ENCODE assay signal across 27 cellular contexts in the genomic region with DNA sequence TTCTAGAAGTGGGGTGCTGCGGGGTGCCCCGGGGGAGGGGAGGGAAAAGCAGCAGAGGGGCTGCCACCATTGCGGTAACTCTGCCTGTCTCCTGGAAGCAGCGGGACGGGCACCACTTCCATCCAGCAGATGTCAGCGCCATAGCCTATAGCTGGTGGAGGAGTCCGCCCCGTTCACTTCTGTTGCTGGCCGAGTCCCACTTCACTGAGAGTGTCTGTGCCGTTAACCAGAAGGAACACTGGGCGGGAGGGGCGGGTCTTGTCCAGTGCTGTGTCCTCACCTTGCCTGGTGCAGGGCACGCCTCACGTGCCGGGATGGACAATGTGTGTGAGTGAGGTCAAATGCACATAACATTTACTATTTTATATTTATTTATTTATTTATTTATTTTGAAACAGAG. TPM values are rescaled to one million over a fixed set of nuclear protein-coding genes. Genes with fewer than 3 reads are reported as not detected.
DNase-seq lines count a peak whose midpoint lies in the region; ATAC-seq and TF ChIP-seq lines count a peak whose summit lies in the region.
"Had no signal": no experiment of that assay in that cellular context is flagged by ENCODE, and none has a peak within 500 bp of the region (broad histone marks: within the 10 kb centered on the region; RNA-seq: fewer than 3 reads in every experiment).

No MANE protein-coding gene starts in this region.

- no peak overlapping the region for H3K4me3 ChIP-seq in upper lobe of right lung
- H3K4me3 ChIP-seq: MG63, Peyer's patch, skin epidermis had no signal

- no peak overlapping the region for H3K27ac ChIP-seq in upper lobe of right lung
- H3K27ac ChIP-seq: Peyer's patch, skin epidermis had no signal

- TF ChIP-seq CTCF in upper lobe of right lung (IDR thresholded peaks at IDR 0.05): no peak

- ATAC-seq in SK-N-SH treated with all-trans-retinoic acid at 6 μM for 48 hours (peak; percentile 36; the same call in 1 of the 3 replicates), upper lobe of right lung (no peak), sciatic nerve (no peak)
- ATAC-seq: CD8-positive, alpha-beta T cell had no signal

- H3K9me3 ChIP-seq in upper lobe of right lung: no peaks in the 10 kb centered on the region
- H3K9me3 ChIP-seq: MG63, Peyer's patch had no signal

- intact Hi-C loops in upper lobe of right lung (cut with DNase I): no loop called here
- intact Hi-C loops in sciatic nerve (cut with DNase I): loop anchor here (2.0 kb wide), 1 partner anchor 51 kb away; no protein-coding TSS in a partner anchor

- no peaks in the 10 kb centered on the region for H3K27me3 ChIP-seq in upper lobe of right lung
- H3K27me3 ChIP-seq: MG63, Peyer's patch had no signal

- H3K36me3 ChIP-seq in upper lobe of right lung: no peaks in the 10 kb centered on the region
- H3K36me3 ChIP-seq: MG63, Peyer's patch had no signal

- no peaks in the 10 kb centered on the region for H3K4me1 ChIP-seq in upper lobe of right lung
- H3K4me1 ChIP-seq: Peyer's patch had no signal

- DNase-seq in activated effector memory CD4-positive, alpha-beta T cell treated with anti-CD3 and anti-CD28 coated beads, Interleukin-2, amount 50 U/mL, for 16 hours: peak; percentile 53
- DNase-seq in activated effector memory CD4-positive, alpha-beta T cell treated with Interleukin-2 at 50 U/mL for 16 hours: no peak
- DNase-seq in islet precursor cell (peak; percentile 62), upper lobe of right lung (peak; percentile 38), sciatic nerve (ENCODE audit: low spot score) (no peak), NCI-H1694 treated with DMSO at 0.1 percent for 48 hours (lab: John Stamatoyannopoulos, UW) (no peak), NK-92 (lab: John Stamatoyannopoulos, UW; ENCODE audit: unreplicated experiment) (no peak)
- DNase-seq: activated CD4-positive, alpha-beta T cell treated with anti-CD3 and anti-CD28 coated beads for 48 hours; activated CD8-positive, alpha-beta memory T cell treated with anti-CD3 and anti-CD28 coated beads for 24 hours; activated gamma-delta T cell treated with Interleukin-2 at 50 U/mL for 16 hours; activated T-cell treated with anti-CD3 and anti-CD28 coated beads for 4 hours; CD8-positive, alpha-beta T cell; central memory CD4-positive, alpha-beta T cell; foreskin melanocyte; GOT3; KBM-7; MG63; NCI-H2029; NCI-H226; NCI-H69; nephron progenitor cell; SHP77 treated with DMSO at 0.1 percent for 48 hours; stimulated activated naive CD4-positive, alpha-beta T cell treated with Interleukin-2 at 50 U/mL for 16 hours; SW 1271 had no signal

TF ChIP-seq in SK-N-SH treated with all-trans-retinoic acid at 6 μM for 48 hours, 23 proteins besides CTCF, POLR2A, EP300 and RAD21:
- TF ChIP-seq, protein P1, sequence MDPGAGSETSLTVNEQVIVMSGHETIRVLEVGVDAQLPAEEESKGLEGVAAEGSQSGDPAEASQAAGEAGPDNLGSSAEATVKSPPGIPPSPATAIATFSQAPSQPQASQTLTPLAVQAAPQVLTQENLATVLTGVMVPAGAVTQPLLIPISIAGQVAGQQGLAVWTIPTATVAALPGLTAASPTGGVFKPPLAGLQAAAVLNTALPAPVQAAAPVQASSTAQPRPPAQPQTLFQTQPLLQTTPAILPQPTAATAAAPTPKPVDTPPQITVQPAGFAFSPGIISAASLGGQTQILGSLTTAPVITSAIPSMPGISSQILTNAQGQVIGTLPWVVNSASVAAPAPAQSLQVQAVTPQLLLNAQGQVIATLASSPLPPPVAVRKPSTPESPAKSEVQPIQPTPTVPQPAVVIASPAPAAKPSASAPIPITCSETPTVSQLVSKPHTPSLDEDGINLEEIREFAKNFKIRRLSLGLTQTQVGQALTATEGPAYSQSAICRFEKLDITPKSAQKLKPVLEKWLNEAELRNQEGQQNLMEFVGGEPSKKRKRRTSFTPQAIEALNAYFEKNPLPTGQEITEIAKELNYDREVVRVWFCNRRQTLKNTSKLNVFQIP (CRISPR knock-in tag; IDR thresholded peaks at IDR 0.05; ENCODE audit: borderline replicate concordance, low read depth): no peak
- no peak for TF ChIP-seq ZC3H10 (CRISPR knock-in tag; IDR thresholded peaks at IDR 0.05)

RNA-seq across cellular contexts. Expression of a gene that starts 19.3 kb away (rescaled TPM):
- 50.9 TPM for total RNA-seq in upper lobe of right lung
- 33.1 TPM for total RNA-seq in sciatic nerve

Comparison
In these comparisons a context has a peak if more than half of its experiments do, and no peak if none do; other contexts are left out.
1. DNase-seq: peak in activated effector memory CD4-positive, alpha-beta T cell treated with anti-CD3 and anti-CD28 coated beads, Interleukin-2, amount 50 U/mL, for 16 hours (single experiment), islet precursor cell (single experiment) and upper lobe of right lung (single experiment); none in activated effector memory CD4-positive, alpha-beta T cell treated with Interleukin-2 at 50 U/mL for 16 hours (single experiment), sciatic nerve (single experiment), NCI-H1694 treated with DMSO at 0.1 percent for 48 hours (single experiment) and NK-92 (single experiment).